In the genomic region with DNA sequence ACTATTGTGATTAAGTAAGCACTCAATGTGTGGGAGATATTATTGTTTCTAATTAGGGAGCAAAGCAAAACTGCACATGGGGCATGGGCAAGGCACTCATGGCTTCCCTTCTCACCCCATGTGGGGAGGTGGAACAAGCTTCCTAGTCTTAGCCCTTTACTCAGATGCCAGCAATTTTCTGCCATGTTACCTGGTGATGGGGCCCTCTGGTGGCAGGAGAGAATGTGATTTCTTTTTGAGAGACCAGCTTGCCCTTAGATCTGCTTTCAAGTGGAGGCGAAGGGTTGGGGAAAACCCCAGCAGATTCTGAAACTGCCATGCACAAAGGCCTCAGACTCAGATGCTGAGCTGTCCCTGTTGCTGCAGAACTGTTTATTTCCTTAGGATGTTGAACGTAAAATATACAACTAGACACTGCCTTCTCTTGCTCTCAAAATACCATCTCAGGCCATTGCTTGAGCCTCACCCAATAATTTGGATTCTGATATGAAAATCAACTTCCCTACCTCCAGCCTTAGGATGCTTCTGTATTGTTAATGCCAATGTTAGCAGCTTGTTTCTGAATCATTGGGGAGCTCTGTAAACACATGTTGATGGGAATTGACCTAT, we compare ENCODE assay signal across 8 cellular contexts.
A peak's percentile ranks its signal among the peaks of the same experiment; 100 is the strongest.
DNase-seq lines count a peak whose midpoint lies in the region; ATAC-seq and TF ChIP-seq lines count a peak whose summit lies in the region.

No MANE protein-coding gene starts in this region.

- intact Hi-C loops in mucosa of descending colon (cut with DNase I, micrococcal nuclease), result no loop called here

- H3K36me3 Mint-ChIP-seq in WTC11, result no peaks in the 10 kb centered on the region

- no peak overlapping the region for H3K27ac ChIP-seq in 22Rv1

- no peak overlapping the region for H3K27ac Mint-ChIP-seq in WTC11

- in situ Hi-C loops in GM13976 (cut with MboI; ENCODE audit: low sequenced_read_pairs, unreplicated experiment), result no loop called here

- DNase-seq in GM13976 (ENCODE audit: low spot score) (peak; percentile 49), NCI-H1436 treated with DMSO at 0.1 percent for 48 hours (lab: John Stamatoyannopoulos, UW) (peak; percentile 71), WTC11 (ENCODE audit: low spot score) (peak; percentile 67), cerebellar cortex (ENCODE audit: low spot score) (peak; percentile 32), mucosa of descending colon (peak; percentile 12 to 61 (median 32))
- peak; percentile 72 for DNase-seq in stimulated activated naive CD4-positive, alpha-beta T cell treated with Interleukin-2 at 50 U/mL for 16 hours (lab: John Stamatoyannopoulos, UW)

- CTCF ChIA-PET in WTC11 (lab: Charles Lee), result interaction anchor here (0.5 to 2.3 kb wide), 31 partner anchors 8 to 1305 kb away, joined by 3 to 18 read pairs (median 4); no protein-coding TSS in a partner anchor

- H3K36me3 ChIP-seq in mucosa of descending colon (ENCODE audit: low read depth), result no peaks in the 10 kb centered on the region

- H3K4me1 ChIP-seq in mucosa of descending colon (ENCODE audit: low read depth), result no peaks in the 10 kb centered on the region

- H3K4me3 Mint-ChIP-seq in WTC11, result no peak overlapping the region

- H3K27me3 Mint-ChIP-seq in WTC11 (ENCODE audit: low read depth), result no peaks in the 10 kb centered on the region

- no peaks in the 10 kb centered on the region for H3K9me3 Mint-ChIP-seq in WTC11

- no peaks in the 10 kb centered on the region for H3K9me3 ChIP-seq in mucosa of descending colon

- ATAC-seq in HG02763 (IDR thresholded peaks at IDR 0.05; ENCODE audit: unreplicated experiment) (peak; percentile 92), WTC11 (peak; percentile 96), mucosa of descending colon (peak; percentile 77)

- no peak overlapping the region for H3K4me3 ChIP-seq in mucosa of descending colon

- TF ChIP-seq CTCF in 22Rv1 (IDR thresholded peaks at IDR 0.05), result peak; percentile 78
- peak; percentile 59 for TF ChIP-seq CTCF in GM13976 (IDR thresholded peaks at IDR 0.05; ENCODE audit: borderline replicate concordance, control extremely low read depth, extremely low read depth, insufficient read depth, missing control alignments)
- TF ChIP-seq CTCF in WTC11 (IDR thresholded peaks at IDR 0.05), result peak; percentile 40; the same call in 1 of the 2 replicates
- no peak for TF ChIP-seq CTCF in mucosa of descending colon (IDR thresholded peaks at IDR 0.05)

- H3K4me1 Mint-ChIP-seq in WTC11, result 0 out of 2 replicates have a peak, but pooled peaks cover 2% of the 10 kb centered on the region

- POLR2A ChIA-PET in WTC11 (lab: Charles Lee), result interaction anchor here (0.5 kb wide), 1 partner anchor 1059 kb away, joined by 6 read pairs; no protein-coding TSS in a partner anchor

TF ChIP-seq in WTC11, 78 proteins besides CTCF, POLR2A, EP300 and RAD21:
- TF ChIP-seq, protein P1, sequence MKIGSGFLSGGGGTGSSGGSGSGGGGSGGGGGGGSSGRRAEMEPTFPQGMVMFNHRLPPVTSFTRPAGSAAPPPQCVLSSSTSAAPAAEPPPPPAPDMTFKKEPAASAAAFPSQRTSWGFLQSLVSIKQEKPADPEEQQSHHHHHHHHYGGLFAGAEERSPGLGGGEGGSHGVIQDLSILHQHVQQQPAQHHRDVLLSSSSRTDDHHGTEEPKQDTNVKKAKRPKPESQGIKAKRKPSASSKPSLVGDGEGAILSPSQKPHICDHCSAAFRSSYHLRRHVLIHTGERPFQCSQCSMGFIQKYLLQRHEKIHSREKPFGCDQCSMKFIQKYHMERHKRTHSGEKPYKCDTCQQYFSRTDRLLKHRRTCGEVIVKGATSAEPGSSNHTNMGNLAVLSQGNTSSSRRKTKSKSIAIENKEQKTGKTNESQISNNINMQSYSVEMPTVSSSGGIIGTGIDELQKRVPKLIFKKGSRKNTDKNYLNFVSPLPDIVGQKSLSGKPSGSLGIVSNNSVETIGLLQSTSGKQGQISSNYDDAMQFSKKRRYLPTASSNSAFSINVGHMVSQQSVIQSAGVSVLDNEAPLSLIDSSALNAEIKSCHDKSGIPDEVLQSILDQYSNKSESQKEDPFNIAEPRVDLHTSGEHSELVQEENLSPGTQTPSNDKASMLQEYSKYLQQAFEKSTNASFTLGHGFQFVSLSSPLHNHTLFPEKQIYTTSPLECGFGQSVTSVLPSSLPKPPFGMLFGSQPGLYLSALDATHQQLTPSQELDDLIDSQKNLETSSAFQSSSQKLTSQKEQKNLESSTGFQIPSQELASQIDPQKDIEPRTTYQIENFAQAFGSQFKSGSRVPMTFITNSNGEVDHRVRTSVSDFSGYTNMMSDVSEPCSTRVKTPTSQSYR (CRISPR knock-in tag; IDR thresholded peaks at IDR 0.05), result no peak
- TF ChIP-seq TP53 (CRISPR knock-in tag; IDR thresholded peaks at IDR 0.05), result no peak
- TF ChIP-seq, protein P2, sequence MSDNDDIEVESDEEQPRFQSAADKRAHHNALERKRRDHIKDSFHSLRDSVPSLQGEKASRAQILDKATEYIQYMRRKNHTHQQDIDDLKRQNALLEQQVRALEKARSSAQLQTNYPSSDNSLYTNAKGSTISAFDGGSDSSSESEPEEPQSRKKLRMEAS (CRISPR knock-in tag; IDR thresholded peaks at IDR 0.05), result no peak
- no peak for TF ChIP-seq SMAD4 (CRISPR knock-in tag; IDR thresholded peaks at IDR 0.05)
- no peak for TF ChIP-seq JUN (CRISPR knock-in tag; IDR thresholded peaks at IDR 0.05)
- no peak for TF ChIP-seq EMX1 (CRISPR knock-in tag; IDR thresholded peaks at IDR 0.05)
- TF ChIP-seq ZNF263 (CRISPR knock-in tag; IDR thresholded peaks at IDR 0.05; ENCODE audit: low read depth), result no peak
- no peak for TF ChIP-seq JAZF1 (CRISPR knock-in tag; IDR thresholded peaks at IDR 0.05)
- TF ChIP-seq OVOL2 (CRISPR knock-in tag; IDR thresholded peaks at IDR 0.05; ENCODE audit: borderline replicate concordance), result no peak
- TF ChIP-seq, protein P3, sequence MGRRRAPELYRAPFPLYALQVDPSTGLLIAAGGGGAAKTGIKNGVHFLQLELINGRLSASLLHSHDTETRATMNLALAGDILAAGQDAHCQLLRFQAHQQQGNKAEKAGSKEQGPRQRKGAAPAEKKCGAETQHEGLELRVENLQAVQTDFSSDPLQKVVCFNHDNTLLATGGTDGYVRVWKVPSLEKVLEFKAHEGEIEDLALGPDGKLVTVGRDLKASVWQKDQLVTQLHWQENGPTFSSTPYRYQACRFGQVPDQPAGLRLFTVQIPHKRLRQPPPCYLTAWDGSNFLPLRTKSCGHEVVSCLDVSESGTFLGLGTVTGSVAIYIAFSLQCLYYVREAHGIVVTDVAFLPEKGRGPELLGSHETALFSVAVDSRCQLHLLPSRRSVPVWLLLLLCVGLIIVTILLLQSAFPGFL (CRISPR knock-in tag; IDR thresholded peaks at IDR 0.05; ENCODE audit: borderline replicate concordance), result no peak
